2 cellular contexts compared by ENCODE assay signal in the genomic region with DNA sequence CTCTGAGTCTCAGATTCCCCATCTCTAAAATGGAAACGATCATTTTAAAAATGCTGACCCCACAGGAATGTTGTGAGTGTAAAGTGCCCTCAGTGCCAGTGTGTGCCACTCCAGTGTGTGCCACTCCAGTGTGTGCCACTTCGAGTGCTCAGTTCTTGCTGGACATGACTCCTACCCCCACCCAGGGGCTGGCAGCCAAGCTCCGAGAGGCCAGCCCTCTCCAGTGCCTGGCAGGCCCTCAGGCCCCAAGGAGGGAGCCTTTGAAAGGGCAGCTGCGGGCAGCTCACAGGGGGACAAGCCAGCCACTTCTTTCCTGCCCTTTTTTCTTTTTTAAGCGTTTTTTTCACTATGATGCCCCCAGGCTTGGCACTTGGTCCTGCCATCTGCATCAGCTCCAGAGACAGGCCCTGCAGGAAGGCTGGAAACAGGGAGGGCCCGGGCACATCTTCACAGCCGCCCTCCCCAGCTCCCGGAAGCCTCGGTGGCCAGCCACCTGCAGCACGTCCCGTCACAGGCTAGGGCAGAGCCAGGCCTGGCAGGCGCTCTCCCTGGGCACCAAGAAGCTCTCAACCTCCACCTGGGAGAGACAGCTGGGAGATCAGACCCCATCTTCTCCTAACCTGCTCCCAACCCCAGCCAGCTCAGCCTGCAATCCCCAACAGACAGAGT.
TF ChIP-seq lines count a peak whose summit lies in the region.

No MANE protein-coding gene starts in this region.

TF ChIP-seq in IMR-90, 13 proteins besides CTCF, POLR2A, EP300 and RAD21:
- TF ChIP-seq CEBPB (IDR thresholded peaks at IDR 0.05; ENCODE audit: low read depth, low read length) (no peak), BHLHE40 (IDR thresholded peaks at IDR 0.05; ENCODE audit: low read depth, low read length) (no peak), RCOR1 (IDR thresholded peaks at IDR 0.05; ENCODE audit: insufficient replicate concordance, low read length) (no peak), MAFK (IDR thresholded peaks at IDR 0.05; ENCODE audit: low read depth, low read length) (peak; percentile 29; the same call in 1 of the 2 replicates)

TF ChIP-seq in HepG2, 621 proteins besides CTCF, POLR2A, EP300 and RAD21:
- TF ChIP-seq MAFK (conservative IDR thresholded peaks at IDR 0.05 in 1 of 2, IDR thresholded peaks at IDR 0.05 in 1 of 2; ENCODE audit: low read length in 2 of 2) (0 out of 4 replicates have a peak, but pooled peaks of 1 of the 2 experiments have one; percentile 6), BRF2 (CRISPR knock-in tag; IDR thresholded peaks at IDR 0.05) (no peak)
